ENCODE assay signal across 21 cellular contexts in genomic region chr3:141176775-141177174, GRCh38.
"Had no signal": no experiment of that assay in that cellular context is flagged by ENCODE, and none has a peak within 500 bp of the region (broad histone marks: within the 10 kb centered on the region; RNA-seq: fewer than 3 reads in every experiment).

No MANE protein-coding gene starts in this region.

- DNase-seq: naive B cell; naive thymus-derived CD8-positive, alpha-beta T cell; nephron progenitor cell; pancreas; right cardiac atrium; right lobe of liver; sigmoid colon; small intestine; stimulated activated CD4-positive, alpha-beta T cell treated with anti-CD3 and anti-CD28 coated beads, Interleukin-15, amount 100 ng/mL, for 24 hours; stimulated activated CD4-positive, alpha-beta T cell treated with anti-CD3 and anti-CD28 coated beads, Interleukin-2, amount 100 ng/mL, for 24 hours; stimulated activated CD4-positive, alpha-beta T cell treated with anti-CD3 and anti-CD28 coated beads, Interleukin-2, amount 100 ng/mL, for 48 hours; stimulated activated CD4-positive, alpha-beta T cell treated with anti-CD3 and anti-CD28 coated beads, Interleukin-4, amount 100 ng/mL, for 24 hours; stimulated activated naive B cell treated with anti-CD40 and anti-IgM and Interleukin-4, amounts not matched to agents 10 μg/mL and 1 μg/mL and 100 μg/mL, for 72 hours; stimulated activated naive CD4-positive, alpha-beta T cell treated with Interleukin-2 at 50 U/mL for 16 hours; stomach; thyroid gland; trophoblast cell; upper lobe of left lung had no signal

- H3K4me1 Mint-ChIP-seq: naive B cell; naive thymus-derived CD8-positive, alpha-beta T cell; neural crest cell; stimulated activated effector memory CD8-positive, alpha-beta T cell treated with anti-CD3 and anti-CD28 coated beads, Interleukin-12 subunit alpha, Interleukin-12 subunit beta, amount 100 ng/mL, for 72 hours; stimulated activated naive B cell treated with anti-CD40 and anti-IgM and Interleukin-4, amounts not matched to agents 10 μg/mL and 1 μg/mL and 100 μg/mL, for 72 hours had no signal

- ATAC-seq: naive thymus-derived CD8-positive, alpha-beta T cell; natural killer cell treated with Interleukin-12 subunit alpha and Interleukin-12 subunit beta and Interleukin-15 and Interleukin-18, amount 100 ng/mL, for 72 hours; pancreas; right cardiac atrium; right lobe of liver; stimulated activated effector memory CD8-positive, alpha-beta T cell treated with anti-CD3 and anti-CD28 coated beads, Interleukin-12 subunit alpha, Interleukin-12 subunit beta, amount 100 ng/mL, for 72 hours; stimulated activated naive B cell treated with anti-CD40 and anti-IgM and Interleukin-4, amounts not matched to agents 10 μg/mL and 1 μg/mL and 100 μg/mL, for 72 hours had no signal

- H3K36me3 Mint-ChIP-seq: stimulated activated effector memory CD8-positive, alpha-beta T cell treated with anti-CD3 and anti-CD28 coated beads, Interleukin-12 subunit alpha, Interleukin-12 subunit beta, amount 100 ng/mL, for 72 hours; stimulated activated naive B cell treated with anti-CD40 and anti-IgM and Interleukin-4, amounts not matched to agents 10 μg/mL and 1 μg/mL and 100 μg/mL, for 72 hours had no signal

- H3K27ac Mint-ChIP-seq: naive B cell; naive thymus-derived CD8-positive, alpha-beta T cell; natural killer cell treated with Interleukin-12 subunit alpha and Interleukin-12 subunit beta and Interleukin-15 and Interleukin-18, amount 100 ng/mL, for 72 hours; nephron progenitor cell; stimulated activated effector memory CD8-positive, alpha-beta T cell treated with anti-CD3 and anti-CD28 coated beads, Interleukin-12 subunit alpha, Interleukin-12 subunit beta, amount 100 ng/mL, for 72 hours; stimulated activated naive B cell treated with anti-CD40 and anti-IgM and Interleukin-4, amounts not matched to agents 10 μg/mL and 1 μg/mL and 100 μg/mL, for 72 hours had no signal

- H3K9me3 Mint-ChIP-seq: stimulated activated effector memory CD8-positive, alpha-beta T cell treated with anti-CD3 and anti-CD28 coated beads, Interleukin-12 subunit alpha, Interleukin-12 subunit beta, amount 100 ng/mL, for 72 hours had no signal

- H3K4me3 Mint-ChIP-seq: naive B cell; naive thymus-derived CD8-positive, alpha-beta T cell; natural killer cell treated with Interleukin-12 subunit alpha and Interleukin-12 subunit beta and Interleukin-15 and Interleukin-18, amount 100 ng/mL, for 72 hours; nephron progenitor cell; neural crest cell; stimulated activated effector memory CD8-positive, alpha-beta T cell treated with anti-CD3 and anti-CD28 coated beads, Interleukin-12 subunit alpha, Interleukin-12 subunit beta, amount 100 ng/mL, for 72 hours; stimulated activated naive B cell treated with anti-CD40 and anti-IgM and Interleukin-4, amounts not matched to agents 10 μg/mL and 1 μg/mL and 100 μg/mL, for 72 hours had no signal
